ENCODE assay signal across 1 cellular context in genomic region chr17:13735444-13735843, GRCh38.
TF ChIP-seq lines count a peak whose summit lies in the region.

No MANE protein-coding gene starts in this region.

TF ChIP-seq in IMR-90, 13 proteins besides CTCF, POLR2A, EP300 and RAD21 (continued from another document):
- TF ChIP-seq RFX5 (IDR thresholded peaks at IDR 0.05; ENCODE audit: low read depth, low read length) (no peak), MAZ (IDR thresholded peaks at IDR 0.05; ENCODE audit: borderline replicate concordance, low read depth, low read length) (no peak), ELK1 (IDR thresholded peaks at IDR 0.05; ENCODE audit: borderline replicate concordance, low read depth, low read length) (no peak)
